1 cellular context compared by ENCODE assay signal in the genomic region with DNA sequence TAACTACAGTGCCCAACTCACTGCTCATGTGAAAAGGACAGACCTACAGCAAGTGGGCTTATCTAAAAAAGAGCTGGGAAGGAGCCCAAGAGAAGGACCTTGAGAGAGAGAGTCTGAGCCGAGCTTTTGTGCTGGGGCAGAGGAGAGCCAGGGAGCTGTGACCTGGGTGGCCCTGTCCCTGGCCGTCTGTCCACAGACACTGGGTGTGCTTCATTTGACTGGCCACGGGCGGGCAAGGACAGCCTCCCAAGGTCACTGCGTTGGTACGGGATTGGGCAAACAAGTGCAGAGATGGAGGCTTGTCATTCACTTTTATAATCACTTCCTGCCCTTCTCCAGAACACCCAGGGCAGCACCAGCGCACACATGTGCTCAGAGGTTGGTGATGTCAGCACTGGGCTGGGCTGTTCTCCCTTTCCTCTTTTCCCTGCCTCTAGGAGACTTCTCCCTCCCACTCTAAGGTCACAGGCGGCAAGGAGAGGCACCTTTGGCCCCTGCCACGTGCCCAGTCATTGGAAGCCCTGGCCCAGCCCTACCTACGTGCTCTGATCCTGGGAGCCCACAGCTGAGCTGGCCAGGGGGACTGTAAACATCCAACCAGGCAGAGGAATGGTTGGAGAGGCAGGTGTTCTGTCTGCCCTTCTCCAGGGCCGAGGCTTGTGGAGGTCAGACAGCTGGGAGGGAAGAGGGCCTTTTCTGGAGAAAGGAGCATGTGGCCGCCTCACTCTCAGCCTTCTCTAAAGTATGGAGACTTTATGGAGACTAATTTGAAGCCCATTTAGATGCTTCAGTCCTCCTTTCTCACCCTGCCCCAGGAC.
TF ChIP-seq lines count a peak whose summit lies in the region.

No MANE protein-coding gene starts in this region.

TF ChIP-seq in liver, 16 proteins besides CTCF, POLR2A, EP300 and RAD21 (continued from another document):
- TF ChIP-seq, protein P1, sequence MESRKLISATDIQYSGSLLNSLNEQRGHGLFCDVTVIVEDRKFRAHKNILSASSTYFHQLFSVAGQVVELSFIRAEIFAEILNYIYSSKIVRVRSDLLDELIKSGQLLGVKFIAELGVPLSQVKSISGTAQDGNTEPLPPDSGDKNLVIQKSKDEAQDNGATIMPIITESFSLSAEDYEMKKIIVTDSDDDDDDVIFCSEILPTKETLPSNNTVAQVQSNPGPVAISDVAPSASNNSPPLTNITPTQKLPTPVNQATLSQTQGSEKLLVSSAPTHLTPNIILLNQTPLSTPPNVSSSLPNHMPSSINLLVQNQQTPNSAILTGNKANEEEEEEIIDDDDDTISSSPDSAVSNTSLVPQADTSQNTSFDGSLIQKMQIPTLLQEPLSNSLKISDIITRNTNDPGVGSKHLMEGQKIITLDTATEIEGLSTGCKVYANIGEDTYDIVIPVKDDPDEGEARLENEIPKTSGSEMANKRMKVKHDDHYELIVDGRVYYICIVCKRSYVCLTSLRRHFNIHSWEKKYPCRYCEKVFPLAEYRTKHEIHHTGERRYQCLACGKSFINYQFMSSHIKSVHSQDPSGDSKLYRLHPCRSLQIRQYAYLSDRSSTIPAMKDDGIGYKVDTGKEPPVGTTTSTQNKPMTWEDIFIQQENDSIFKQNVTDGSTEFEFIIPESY (IDR thresholded peaks at IDR 0.05), result peak; percentile 91
